8 cellular contexts compared by ENCODE assay signal in genomic region chr12:56488041-56488955, GRCh38. TPM values are rescaled to one million over a fixed set of nuclear protein-coding genes. Genes with fewer than 3 reads are reported as not detected.
A peak's percentile ranks its signal among the peaks of the same experiment; 100 is the strongest.
DNase-seq lines count a peak whose midpoint lies in the region; ATAC-seq, FAIRE-seq and TF ChIP-seq lines count a peak whose summit lies in the region.

Gene GLS2 (minus strand): TSS chr12:56488161. CDS start chr12:56488118, 43 bp downstream.

- peak; percentile 70 for FAIRE-seq in GM12892 (lab: Jason Lieb, UNC)

- peaks cover 53% of the 10 kb centered on the region for H3K27me3 Mint-ChIP-seq in activated CD4-positive, alpha-beta T cell treated with anti-CD3 and anti-CD28 coated beads, Interleukin-2, amount 10 ng/mL, durations not matched to agents 7 days and 5 days

- TF ChIP-seq POLR2A in GM12892 (IDR thresholded peaks at IDR 0.05; ENCODE audit: low read depth, low read length), result no peak

- ATAC-seq in HG02852 (IDR thresholded peaks at IDR 0.05; ENCODE audit: unreplicated experiment), result peak; percentile 90
- ATAC-seq in left colon, result peak; percentile 97

- H3K4me3 Mint-ChIP-seq in activated CD4-positive, alpha-beta T cell treated with anti-CD3 and anti-CD28 coated beads, Interleukin-2, amount 10 ng/mL, durations not matched to agents 7 days and 5 days, result peak within 1 kb of the TSS; percentile 73

- H3K27ac Mint-ChIP-seq in activated CD4-positive, alpha-beta T cell treated with anti-CD3 and anti-CD28 coated beads, Interleukin-2, amount 10 ng/mL, durations not matched to agents 7 days and 5 days, result peak within 1 kb of the TSS; percentile 78

- intact Hi-C loops in left colon (cut with DNase I, micrococcal nuclease), result no loop called here

- H3K4me1 Mint-ChIP-seq in activated CD4-positive, alpha-beta T cell treated with anti-CD3 and anti-CD28 coated beads, Interleukin-2, amount 10 ng/mL, durations not matched to agents 7 days and 5 days, result peaks cover 17% of the 10 kb centered on the region

- no peaks in the 10 kb centered on the region for H3K9me3 Mint-ChIP-seq in activated CD4-positive, alpha-beta T cell treated with anti-CD3 and anti-CD28 coated beads, Interleukin-2, amount 10 ng/mL, durations not matched to agents 7 days and 5 days

- POLR2A ChIA-PET in activated CD4-positive, alpha-beta T cell treated with anti-CD3 and anti-CD28 coated beads, Interleukin-2, amount 10 ng/mL, durations not matched to agents 7 days and 5 days (lab: Charles Lee), result no interaction called here

- CTCF ChIA-PET in activated CD4-positive, alpha-beta T cell treated with anti-CD3 and anti-CD28 coated beads, Interleukin-2, amount 10 ng/mL, durations not matched to agents 7 days and 5 days (lab: Charles Lee), result interaction anchor here (0.7 to 1.3 kb wide), 6 partner anchors 13 to 376 kb away, joined by 3 read pairs; no protein-coding TSS in a partner anchor

- DNase-seq in GM12892 (ENCODE audit: insufficient read length), result peak; percentile 63
- DNase-seq in NCI-H187 treated with DMSO at 0.1 percent for 48 hours (lab: John Stamatoyannopoulos, UW), result peak; percentile 89
- peak; percentile 79 for DNase-seq in activated CD4-positive, alpha-beta T cell treated with anti-CD3 and anti-CD28 coated beads, Interleukin-2, amount 10 ng/mL, durations not matched to agents 7 days and 5 days
- DNase-seq in dedifferentiated amniotic fluid mesenchymal stem cell (ENCODE audit: extremely low spot score), result peak; percentile 61
- peak; percentile 76 to 79 for DNase-seq in left colon
- peak in 3 of 4 experiments; percentile 36 to 54 (median 44) for DNase-seq in stimulated activated CD4-positive, alpha-beta T cell treated with anti-CD3 and anti-CD28 coated beads, Interleukin-1b, Interleukin-23, amount 100 ng/mL, for 24 hours (ENCODE audit: low read depth in 4 of 4, low spot score in 1 of 4)
- DNase-seq in GOT3 (lab: John Stamatoyannopoulos, UW), result no peak

- H3K36me3 Mint-ChIP-seq in activated CD4-positive, alpha-beta T cell treated with anti-CD3 and anti-CD28 coated beads, Interleukin-2, amount 10 ng/mL, durations not matched to agents 7 days and 5 days (ENCODE audit: low read depth), result peaks cover 5% of the 10 kb centered on the region

RNA-seq across cellular contexts. Expression of gene GLS2, which starts in this region (rescaled TPM):
- polyA plus RNA-seq in GM12892 (2012; ENCODE audit: missing spikeins), result 2.6 TPM
- total RNA-seq in activated CD4-positive, alpha-beta T cell treated with anti-CD3 and anti-CD28 coated beads, Interleukin-2, amount 10 ng/mL, durations not matched to agents 7 days and 5 days, result 1 to 10 TPM; 1.1 to 1.9 TPM
- 1 to 10 TPM in 1 of 2 donors, under 1 TPM in 1; 0.53 to 1.0 TPM for total RNA-seq in left colon
